In the genomic region with DNA sequence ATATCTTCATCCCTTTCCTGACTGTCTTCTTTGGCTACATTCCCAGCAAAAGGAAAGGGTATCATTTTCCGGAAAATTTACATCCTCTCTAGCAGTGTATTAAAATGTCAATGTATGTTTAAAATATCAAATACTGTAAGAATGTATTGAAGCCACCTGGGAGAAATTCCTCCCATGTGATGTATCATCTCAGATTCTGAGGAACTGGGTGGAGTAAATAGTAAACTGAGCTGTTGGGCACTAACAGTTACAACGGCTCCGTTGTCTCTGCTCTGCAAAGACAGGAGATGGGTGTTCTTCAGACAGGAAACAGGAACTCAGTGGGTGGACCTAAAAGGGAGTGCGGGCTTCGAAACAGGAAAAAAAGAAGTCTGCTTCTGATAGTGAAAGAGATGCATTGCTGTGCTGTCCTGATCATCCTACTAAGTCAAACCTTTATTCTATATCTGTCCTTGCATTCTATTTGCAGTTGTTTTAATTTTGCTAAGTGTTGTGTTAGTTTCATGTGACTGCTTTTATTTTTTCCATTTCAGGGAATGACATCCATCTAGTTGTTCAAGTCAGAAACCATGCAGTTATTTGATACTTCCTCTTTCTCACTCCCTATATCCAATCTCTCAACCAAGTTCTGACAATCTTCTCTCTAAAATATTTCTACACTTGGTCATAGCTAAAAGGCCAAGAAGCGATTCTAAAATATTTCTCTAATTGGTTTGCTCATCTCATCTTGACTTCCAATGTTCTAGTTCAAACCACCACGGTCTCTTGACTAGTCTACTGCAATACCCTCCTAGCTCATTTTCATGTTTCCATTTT, we compare ENCODE assay signal across 1 cellular context.
TF ChIP-seq lines count a peak whose summit lies in the region.

No MANE protein-coding gene starts in this region.

TF ChIP-seq in IMR-90, 13 proteins besides CTCF, POLR2A, EP300 and RAD21:
- no peak for TF ChIP-seq RCOR1 (IDR thresholded peaks at IDR 0.05; ENCODE audit: insufficient replicate concordance, low read length)
- no peak for TF ChIP-seq NFE2L2 (IDR thresholded peaks at IDR 0.05; ENCODE audit: low read depth, low read length)
- no peak for TF ChIP-seq MAZ (IDR thresholded peaks at IDR 0.05; ENCODE audit: borderline replicate concordance, low read depth, low read length)
